In the genomic region with DNA sequence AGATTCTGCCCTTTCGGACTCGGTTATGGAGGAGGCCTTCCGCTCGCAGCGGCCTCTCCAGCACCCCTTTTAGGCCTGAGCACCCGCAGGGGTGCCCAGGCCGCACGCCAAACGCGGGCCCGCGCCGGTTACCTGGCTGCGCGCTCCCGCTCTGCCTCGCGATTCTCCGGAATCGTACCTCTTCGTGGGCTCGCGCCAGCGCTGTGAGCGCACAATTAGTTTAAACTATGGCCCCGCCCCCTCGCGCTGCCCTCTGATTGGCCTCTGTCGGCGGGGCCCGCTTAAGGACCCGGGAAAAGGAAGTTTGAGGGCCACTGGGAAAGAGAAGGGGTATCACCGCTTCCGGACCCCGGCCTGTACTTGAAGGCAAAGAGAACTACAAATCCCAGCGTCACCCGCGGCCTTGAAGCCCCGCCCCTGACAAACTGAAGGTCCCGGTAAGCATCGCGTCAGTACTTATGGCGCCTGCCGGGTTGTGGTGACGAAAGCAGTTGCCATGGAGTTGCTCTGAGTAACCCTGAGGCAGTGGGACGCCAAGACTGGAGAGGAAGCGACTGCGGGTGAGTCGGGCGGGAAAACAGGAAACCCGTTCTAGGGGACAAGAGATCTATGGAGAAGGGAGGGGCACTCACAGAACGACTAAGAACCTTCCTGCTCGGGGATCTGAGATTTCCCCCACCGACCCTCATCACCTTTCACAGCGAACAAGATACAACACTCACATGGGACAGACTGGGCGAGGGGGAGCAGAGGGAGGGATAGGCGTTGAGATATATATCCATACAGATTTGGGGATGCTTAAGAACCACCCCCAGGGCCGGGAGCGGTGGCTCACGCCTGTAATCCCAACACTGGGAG, we compare ENCODE assay signal across 1 cellular context.
TF ChIP-seq lines count a peak whose summit lies in the region.

A gene with protein sequence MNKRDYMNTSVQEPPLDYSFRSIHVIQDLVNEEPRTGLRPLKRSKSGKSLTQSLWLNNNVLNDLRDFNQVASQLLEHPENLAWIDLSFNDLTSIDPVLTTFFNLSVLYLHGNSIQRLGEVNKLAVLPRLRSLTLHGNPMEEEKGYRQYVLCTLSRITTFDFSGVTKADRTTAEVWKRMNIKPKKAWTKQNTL (plus strand): TSS at position 525 of the 858 bp plus-strand sequence. CDS start 8,234 bp downstream, outside the sequence.
Gene NUMA1, minus strand, starts transcription at position 217 of the 858 bp plus-strand sequence. CDS start 44,599 bp downstream, outside the sequence.

TF ChIP-seq in GM12878, 131 proteins besides CTCF, POLR2A, EP300 and RAD21 (continued from another document and continues in another):
- no peak for TF ChIP-seq ZNF592 (IDR thresholded peaks at IDR 0.05)
- TF ChIP-seq NKRF (conservative IDR thresholded peaks at IDR 0.05) = peak; percentile 95
- TF ChIP-seq MLLT1 (IDR thresholded peaks at IDR 0.05) = no peak
- peak; percentile 68; the same call in 1 of the 2 replicates for TF ChIP-seq MYB (IDR thresholded peaks at IDR 0.05; ENCODE audit: borderline replicate concordance, low read depth, low read length)
- 0 out of 2 replicates have a peak, but pooled peaks have one; percentile 10 for TF ChIP-seq TCF12 (IDR thresholded peaks at IDR 0.05; ENCODE audit: low read depth, low read length)
- TF ChIP-seq IKZF1 (conservative IDR thresholded peaks at IDR 0.05) = peak; percentile 93
- no peak; the same call in 1 of the 2 replicates for TF ChIP-seq ZNF207 (IDR thresholded peaks at IDR 0.05; ENCODE audit: borderline replicate concordance)
- TF ChIP-seq NRF1 (conservative IDR thresholded peaks at IDR 0.05; ENCODE audit: low read depth, low read length) = no peak
- TF ChIP-seq TCF7 (IDR thresholded peaks at IDR 0.05; ENCODE audit: borderline replicate concordance) = no peak
- TF ChIP-seq EGR1 (IDR thresholded peaks at IDR 0.05; ENCODE audit: borderline replicate concordance in 1 of 2, low read depth in 2 of 2, low read length in 2 of 2) = 0 out of 3 replicates have a peak, but pooled peaks of 1 of the 2 experiments have one; percentile 14
- peak; percentile 21 for TF ChIP-seq BCL3 (IDR thresholded peaks at IDR 0.05; ENCODE audit: borderline replicate concordance, insufficient read depth, low read depth, low read length, poor library complexity, severe bottlenecking)
- TF ChIP-seq, protein P1, sequence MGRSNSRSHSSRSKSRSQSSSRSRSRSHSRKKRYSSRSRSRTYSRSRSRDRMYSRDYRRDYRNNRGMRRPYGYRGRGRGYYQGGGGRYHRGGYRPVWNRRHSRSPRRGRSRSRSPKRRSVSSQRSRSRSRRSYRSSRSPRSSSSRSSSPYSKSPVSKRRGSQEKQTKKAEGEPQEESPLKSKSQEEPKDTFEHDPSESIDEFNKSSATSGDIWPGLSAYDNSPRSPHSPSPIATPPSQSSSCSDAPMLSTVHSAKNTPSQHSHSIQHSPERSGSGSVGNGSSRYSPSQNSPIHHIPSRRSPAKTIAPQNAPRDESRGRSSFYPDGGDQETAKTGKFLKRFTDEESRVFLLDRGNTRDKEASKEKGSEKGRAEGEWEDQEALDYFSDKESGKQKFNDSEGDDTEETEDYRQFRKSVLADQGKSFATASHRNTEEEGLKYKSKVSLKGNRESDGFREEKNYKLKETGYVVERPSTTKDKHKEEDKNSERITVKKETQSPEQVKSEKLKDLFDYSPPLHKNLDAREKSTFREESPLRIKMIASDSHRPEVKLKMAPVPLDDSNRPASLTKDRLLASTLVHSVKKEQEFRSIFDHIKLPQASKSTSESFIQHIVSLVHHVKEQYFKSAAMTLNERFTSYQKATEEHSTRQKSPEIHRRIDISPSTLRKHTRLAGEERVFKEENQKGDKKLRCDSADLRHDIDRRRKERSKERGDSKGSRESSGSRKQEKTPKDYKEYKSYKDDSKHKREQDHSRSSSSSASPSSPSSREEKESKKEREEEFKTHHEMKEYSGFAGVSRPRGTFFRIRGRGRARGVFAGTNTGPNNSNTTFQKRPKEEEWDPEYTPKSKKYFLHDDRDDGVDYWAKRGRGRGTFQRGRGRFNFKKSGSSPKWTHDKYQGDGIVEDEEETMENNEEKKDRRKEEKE (IDR thresholded peaks at IDR 0.05) = no peak
- TF ChIP-seq E2F4 (IDR thresholded peaks at IDR 0.05; ENCODE audit: low read depth, low read length) = peak; percentile 93
- peak; percentile 56 for TF ChIP-seq KLF5 (IDR thresholded peaks at IDR 0.05; ENCODE audit: partially characterized antibody)
- TF ChIP-seq CHD4 (IDR thresholded peaks at IDR 0.05) = no peak
- peak; percentile 87 for TF ChIP-seq SIX5 (IDR thresholded peaks at IDR 0.05; ENCODE audit: low read depth, low read length, severe bottlenecking)
- TF ChIP-seq FOS (IDR thresholded peaks at IDR 0.05; ENCODE audit: borderline replicate concordance, extremely low read depth, insufficient read length) = no peak
- no peak for TF ChIP-seq SUPT20H (IDR thresholded peaks at IDR 0.05; ENCODE audit: borderline replicate concordance, control insufficient read depth, low read depth, low read length)
- TF ChIP-seq CBFB (IDR thresholded peaks at IDR 0.05; ENCODE audit: low read depth) = no peak
- no peak for TF ChIP-seq ETV6 (conservative IDR thresholded peaks at IDR 0.05 in 1 of 2, IDR thresholded peaks at IDR 0.05 in 1 of 2; ENCODE audit: borderline replicate concordance in 1 of 2, low read depth in 1 of 2)
- TF ChIP-seq NR2F1 (conservative IDR thresholded peaks at IDR 0.05) = 0 out of 2 replicates have a peak, but pooled peaks have one; percentile 22
- no peak for TF ChIP-seq STAT1 (conservative IDR thresholded peaks at IDR 0.05)
- peak; percentile 65 for TF ChIP-seq MEF2B (IDR thresholded peaks at IDR 0.05; ENCODE audit: partially characterized antibody, poor library complexity, severe bottlenecking)
- TF ChIP-seq MAX (IDR thresholded peaks at IDR 0.05; ENCODE audit: low read depth, low read length) = 0 out of 2 replicates have a peak, but pooled peaks have one; percentile 4
- no peak for TF ChIP-seq NR2C2 (IDR thresholded peaks at IDR 0.05; ENCODE audit: borderline replicate concordance, control insufficient read depth, insufficient read length, low read depth)
- 0 out of 2 replicates have a peak, but pooled peaks have one; percentile 34 for TF ChIP-seq BRCA1 (IDR thresholded peaks at IDR 0.05; ENCODE audit: low read depth, low read length)
- TF ChIP-seq IKZF2 (IDR thresholded peaks at IDR 0.05) = peak; percentile 53 to 60
- no peak for TF ChIP-seq YBX1 (IDR thresholded peaks at IDR 0.05)
- peak; percentile 91 for TF ChIP-seq CHD2 (IDR thresholded peaks at IDR 0.05; ENCODE audit: borderline replicate concordance, low read depth, low read length)
- no peak for TF ChIP-seq KDM1A (IDR thresholded peaks at IDR 0.05; ENCODE audit: borderline replicate concordance)
- peak; percentile 79 for TF ChIP-seq E2F8 (IDR thresholded peaks at IDR 0.05; ENCODE audit: low read depth, partially characterized antibody)
- TF ChIP-seq ZNF274 (IDR thresholded peaks at IDR 0.05; ENCODE audit: insufficient read depth, insufficient read length) = no peak
- no peak; the same call in 1 of the 2 replicates for TF ChIP-seq ZBED1 (IDR thresholded peaks at IDR 0.05; ENCODE audit: borderline replicate concordance)
